ENCODE assay signal across 1 cellular context in genomic region chr6:32472781-32473377, GRCh38.
TF ChIP-seq lines count a peak whose summit lies in the region.

No MANE protein-coding gene starts in this region.

TF ChIP-seq in HCT116, 20 proteins besides CTCF, POLR2A, EP300 and RAD21:
- TF ChIP-seq ELF1 (IDR thresholded peaks at IDR 0.05; ENCODE audit: borderline replicate concordance, low read depth) (no peak), ZFX (IDR thresholded peaks at IDR 0.05) (no peak), ATF3 (IDR thresholded peaks at IDR 0.05) (no peak), EGR1 (IDR thresholded peaks at IDR 0.05; ENCODE audit: low read depth) (no peak), SRF (IDR thresholded peaks at IDR 0.05; ENCODE audit: low read depth) (no peak), ZNF274 (IDR thresholded peaks at IDR 0.05; ENCODE audit: low read depth, low read length) (no peak), CBX3 (IDR thresholded peaks at IDR 0.05; ENCODE audit: low read depth) (no peak), YY1 (IDR thresholded peaks at IDR 0.05; ENCODE audit: extremely low read depth, insufficient replicate concordance, low read depth, low read length) (no peak), TCF7L2 (IDR thresholded peaks at IDR 0.05; ENCODE audit: borderline replicate concordance, extremely low read depth, insufficient read depth, insufficient read length) (no peak), ZBTB33 (IDR thresholded peaks at IDR 0.05; ENCODE audit: extremely low read depth, insufficient replicate concordance, low read length) (no peak), REST (IDR thresholded peaks at IDR 0.05; ENCODE audit: low read depth) (no peak), POLR2AphosphoS5 (IDR thresholded peaks at IDR 0.05; ENCODE audit: low read depth, low read length) (no peak)
